ENCODE assay signal across 1 cellular context in the genomic region with DNA sequence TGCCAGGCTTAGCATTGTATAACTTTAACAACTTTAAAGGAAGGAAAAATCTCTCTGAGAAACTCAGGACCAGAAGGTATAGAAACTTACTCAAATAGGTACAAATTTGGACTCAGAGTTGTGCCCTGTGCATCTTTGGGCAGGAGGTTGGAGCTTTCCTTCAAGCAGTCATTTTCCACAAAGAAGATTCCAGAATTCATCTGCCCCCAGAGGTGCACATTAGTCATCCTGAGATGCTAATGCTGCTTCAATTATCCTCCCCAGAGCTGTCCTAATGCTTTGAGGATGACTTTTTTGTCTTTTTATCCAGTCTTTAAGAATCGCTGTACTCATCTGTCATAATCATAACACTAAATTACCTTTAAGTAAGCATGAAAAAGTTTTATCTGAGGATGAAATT.
TF ChIP-seq lines count a peak whose summit lies in the region.

No MANE protein-coding gene starts in this region.

TF ChIP-seq in GM23338, 12 proteins besides CTCF, POLR2A, EP300 and RAD21 (continued from another document):
- TF ChIP-seq, protein P1, sequence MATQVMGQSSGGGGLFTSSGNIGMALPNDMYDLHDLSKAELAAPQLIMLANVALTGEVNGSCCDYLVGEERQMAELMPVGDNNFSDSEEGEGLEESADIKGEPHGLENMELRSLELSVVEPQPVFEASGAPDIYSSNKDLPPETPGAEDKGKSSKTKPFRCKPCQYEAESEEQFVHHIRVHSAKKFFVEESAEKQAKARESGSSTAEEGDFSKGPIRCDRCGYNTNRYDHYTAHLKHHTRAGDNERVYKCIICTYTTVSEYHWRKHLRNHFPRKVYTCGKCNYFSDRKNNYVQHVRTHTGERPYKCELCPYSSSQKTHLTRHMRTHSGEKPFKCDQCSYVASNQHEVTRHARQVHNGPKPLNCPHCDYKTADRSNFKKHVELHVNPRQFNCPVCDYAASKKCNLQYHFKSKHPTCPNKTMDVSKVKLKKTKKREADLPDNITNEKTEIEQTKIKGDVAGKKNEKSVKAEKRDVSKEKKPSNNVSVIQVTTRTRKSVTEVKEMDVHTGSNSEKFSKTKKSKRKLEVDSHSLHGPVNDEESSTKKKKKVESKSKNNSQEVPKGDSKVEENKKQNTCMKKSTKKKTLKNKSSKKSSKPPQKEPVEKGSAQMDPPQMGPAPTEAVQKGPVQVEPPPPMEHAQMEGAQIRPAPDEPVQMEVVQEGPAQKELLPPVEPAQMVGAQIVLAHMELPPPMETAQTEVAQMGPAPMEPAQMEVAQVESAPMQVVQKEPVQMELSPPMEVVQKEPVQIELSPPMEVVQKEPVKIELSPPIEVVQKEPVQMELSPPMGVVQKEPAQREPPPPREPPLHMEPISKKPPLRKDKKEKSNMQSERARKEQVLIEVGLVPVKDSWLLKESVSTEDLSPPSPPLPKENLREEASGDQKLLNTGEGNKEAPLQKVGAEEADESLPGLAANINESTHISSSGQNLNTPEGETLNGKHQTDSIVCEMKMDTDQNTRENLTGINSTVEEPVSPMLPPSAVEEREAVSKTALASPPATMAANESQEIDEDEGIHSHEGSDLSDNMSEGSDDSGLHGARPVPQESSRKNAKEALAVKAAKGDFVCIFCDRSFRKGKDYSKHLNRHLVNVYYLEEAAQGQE (IDR thresholded peaks at IDR 0.05; ENCODE audit: unreplicated experiment): no peak
- TF ChIP-seq JUNB (IDR thresholded peaks at IDR 0.05; ENCODE audit: unreplicated experiment) (no peak), EZH2phosphoT487 (IDR thresholded peaks at IDR 0.05; ENCODE audit: unreplicated experiment) (no peak), NANOG (IDR thresholded peaks at IDR 0.05; ENCODE audit: borderline replicate concordance) (no peak), CREB1 (CRISPR knock-in tag; IDR thresholded peaks at IDR 0.05; ENCODE audit: low read depth) (no peak), STAT1 (IDR thresholded peaks at IDR 0.05; ENCODE audit: unreplicated experiment) (no peak), ZNF331 (CRISPR knock-in tag; IDR thresholded peaks at IDR 0.05; ENCODE audit: low read depth) (no peak), EZH2 (IDR thresholded peaks at IDR 0.05; ENCODE audit: low read depth, unreplicated experiment) (no peak)
- TF ChIP-seq, protein P2, sequence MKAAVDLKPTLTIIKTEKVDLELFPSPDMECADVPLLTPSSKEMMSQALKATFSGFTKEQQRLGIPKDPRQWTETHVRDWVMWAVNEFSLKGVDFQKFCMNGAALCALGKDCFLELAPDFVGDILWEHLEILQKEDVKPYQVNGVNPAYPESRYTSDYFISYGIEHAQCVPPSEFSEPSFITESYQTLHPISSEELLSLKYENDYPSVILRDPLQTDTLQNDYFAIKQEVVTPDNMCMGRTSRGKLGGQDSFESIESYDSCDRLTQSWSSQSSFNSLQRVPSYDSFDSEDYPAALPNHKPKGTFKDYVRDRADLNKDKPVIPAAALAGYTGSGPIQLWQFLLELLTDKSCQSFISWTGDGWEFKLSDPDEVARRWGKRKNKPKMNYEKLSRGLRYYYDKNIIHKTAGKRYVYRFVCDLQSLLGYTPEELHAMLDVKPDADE (IDR thresholded peaks at IDR 0.05): no peak
